7 cellular contexts compared by ENCODE assay signal in the genomic region with DNA sequence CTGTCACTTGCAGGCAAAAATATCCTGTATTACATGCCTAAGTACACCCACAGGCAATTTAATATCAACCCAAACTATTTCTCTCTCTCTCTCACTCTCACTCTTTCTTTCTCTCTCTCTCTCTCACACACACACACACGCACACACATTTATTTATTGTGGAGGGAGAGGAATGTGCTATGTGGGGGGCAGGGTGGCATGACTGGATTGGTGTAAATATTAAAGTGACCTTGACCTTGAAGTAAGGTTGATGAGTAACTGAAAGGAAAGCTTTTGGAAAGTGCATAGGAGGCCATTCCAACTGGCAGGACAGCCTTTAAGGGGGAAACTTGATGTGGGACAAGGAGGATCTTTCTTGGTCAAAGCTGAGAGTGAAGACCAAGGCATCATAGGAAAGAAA.
"Had no signal": no experiment of that assay in that cellular context is flagged by ENCODE, and none has a peak within 500 bp of the region (broad histone marks: within the 10 kb centered on the region; RNA-seq: fewer than 3 reads in every experiment).

No MANE protein-coding gene starts in this region.

- ATAC-seq: HCT116 had no signal

- H3K9ac ChIP-seq: GM23248 had no signal

- H3K9me3 ChIP-seq: HAP-1 had no signal

- DNase-seq: GM23248, GOT3, H7, HFFc6 had no signal

- H3K4me3 ChIP-seq: GM23248, HAP-1 had no signal

- H3K4me1 ChIP-seq: HAP-1 had no signal

- H2AFZ ChIP-seq: GM23248 had no signal

- FAIRE-seq: HTR-8/SVneo had no signal

- H3K27ac ChIP-seq: GM23248 had no signal

- H3K36me3 ChIP-seq: HAP-1 had no signal
